In the genomic region with DNA sequence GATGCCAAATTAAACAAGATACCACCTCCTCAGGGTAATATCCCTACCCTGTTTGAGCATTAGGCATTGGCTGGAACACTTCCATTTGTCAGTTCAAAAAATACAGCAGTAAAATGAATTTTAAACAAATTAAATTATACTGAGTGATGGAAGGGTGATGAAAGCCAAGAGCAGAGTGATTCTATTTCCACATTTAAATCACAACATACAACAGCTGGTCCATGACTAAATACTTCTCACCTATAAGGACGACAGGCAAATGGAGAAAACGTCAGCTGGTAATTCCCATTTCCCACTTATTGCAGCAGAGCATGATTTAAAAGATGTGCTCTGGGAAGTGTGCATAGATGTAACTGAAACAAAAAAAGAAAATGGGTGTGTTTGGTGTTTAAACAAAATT, we compare ENCODE assay signal across 34 cellular contexts.
"Had no signal": no experiment of that assay in that cellular context is flagged by ENCODE, and none has a peak within 500 bp of the region (broad histone marks: within the 10 kb centered on the region; RNA-seq: fewer than 3 reads in every experiment).

No MANE protein-coding gene starts in this region.

- DNase-seq: Karpas-422, Kasumi-1, MG63, MM.1S, MV-4-11, NCI-H1048, NCI-H1092, NCI-H1092 treated with DMSO at 0.1 percent for 48 hours, NCI-H1105, NCI-H1105 treated with DMSO at 0.1 percent for 48 hours, NCI-H1417, NCI-H1417 treated with DMSO at 0.1 percent for 48 hours, NCI-H1436, NCI-H1436 treated with DMSO at 0.1 percent for 48 hours, NCI-H146, NCI-H1694, NCI-H1694 treated with DMSO at 0.1 percent for 48 hours, NCI-H187, NCI-H187 treated with DMSO at 0.1 percent for 48 hours, NCI-H1930, NCI-H2029, NCI-H2029 treated with DMSO at 0.1 percent for 48 hours, NCI-H2081, NCI-H2081 treated with DMSO at 0.1 percent for 48 hours, NCI-H2107, NCI-H2171, NCI-H2171 treated with DMSO at 0.1 percent for 48 hours, NCI-H2227 treated with DMSO at 0.1 percent for 48 hours, NCI-H226, NCI-H345, NCI-H446, NCI-H446 treated with DMSO at 0.1 percent for 48 hours, NCI-H510A had no signal

- H3K4me3 ChIP-seq: MG63 had no signal

- H3K27ac ChIP-seq: KMS-11 had no signal

- H3K27me3 ChIP-seq: MG63 had no signal

- H3K9me3 ChIP-seq: MG63 had no signal

- H3K36me3 ChIP-seq: MG63 had no signal
